ENCODE assay signal across 1 cellular context in genomic region chr1:182200025-182200814, GRCh38.
TF ChIP-seq lines count a peak whose summit lies in the region.

No MANE protein-coding gene starts in this region.

TF ChIP-seq in K562, 482 proteins besides CTCF, POLR2A, EP300 and RAD21 (continued from another document and continues in another):
- TF ChIP-seq MXD1 (CRISPR knock-in tag; IDR thresholded peaks at IDR 0.05; ENCODE audit: borderline replicate concordance, poor library complexity, severe bottlenecking) (no peak), HDAC1 (IDR thresholded peaks at IDR 0.05) (peak in 1 of 2 experiments; percentile 98; a peak in 2 of 4 replicates), HMBOX1 (IDR thresholded peaks at IDR 0.05) (peak; percentile 98), SMAD4 (CRISPR knock-in tag; conservative IDR thresholded peaks at IDR 0.05) (peak; percentile 68), ZNF12 (CRISPR knock-in tag; IDR thresholded peaks at IDR 0.05) (no peak), DDX20 (tag; IDR thresholded peaks at IDR 0.05; ENCODE audit: low read depth) (peak; percentile 48; the same call in 1 of the 2 replicates), FOS (IDR thresholded peaks at IDR 0.05; ENCODE audit: extremely low read depth, insufficient read length) (no peak), ZNF239 (CRISPR knock-in tag; IDR thresholded peaks at IDR 0.05) (no peak), ZNF77 (CRISPR knock-in tag; IDR thresholded peaks at IDR 0.05) (no peak), SMARCE1 (IDR thresholded peaks at IDR 0.05) (peak; percentile 87), ZNF584 (CRISPR knock-in tag; IDR thresholded peaks at IDR 0.05; ENCODE audit: low read depth) (0 out of 2 replicates have a peak, but pooled peaks have one; percentile 46), SETDB1 (IDR thresholded peaks at IDR 0.05; ENCODE audit: low read length) (no peak), CAMTA2 (CRISPR knock-in tag; conservative IDR thresholded peaks at IDR 0.05) (no peak), MGA (IDR thresholded peaks at IDR 0.05) (no peak), CHCHD3 (CRISPR knock-in tag; IDR thresholded peaks at IDR 0.05) (no peak), SMAD1 (IDR thresholded peaks at IDR 0.05; ENCODE audit: low read depth, low read length, partially characterized antibody) (no peak)
- TF ChIP-seq, protein P1, sequence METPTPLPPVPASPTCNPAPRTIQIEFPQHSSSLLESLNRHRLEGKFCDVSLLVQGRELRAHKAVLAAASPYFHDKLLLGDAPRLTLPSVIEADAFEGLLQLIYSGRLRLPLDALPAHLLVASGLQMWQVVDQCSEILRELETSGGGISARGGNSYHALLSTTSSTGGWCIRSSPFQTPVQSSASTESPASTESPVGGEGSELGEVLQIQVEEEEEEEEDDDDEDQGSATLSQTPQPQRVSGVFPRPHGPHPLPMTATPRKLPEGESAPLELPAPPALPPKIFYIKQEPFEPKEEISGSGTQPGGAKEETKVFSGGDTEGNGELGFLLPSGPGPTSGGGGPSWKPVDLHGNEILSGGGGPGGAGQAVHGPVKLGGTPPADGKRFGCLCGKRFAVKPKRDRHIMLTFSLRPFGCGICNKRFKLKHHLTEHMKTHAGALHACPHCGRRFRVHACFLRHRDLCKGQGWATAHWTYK (CRISPR knock-in tag; IDR thresholded peaks at IDR 0.05), result peak; percentile 29; the same call in 1 of the 2 replicates
- TF ChIP-seq, protein P2, sequence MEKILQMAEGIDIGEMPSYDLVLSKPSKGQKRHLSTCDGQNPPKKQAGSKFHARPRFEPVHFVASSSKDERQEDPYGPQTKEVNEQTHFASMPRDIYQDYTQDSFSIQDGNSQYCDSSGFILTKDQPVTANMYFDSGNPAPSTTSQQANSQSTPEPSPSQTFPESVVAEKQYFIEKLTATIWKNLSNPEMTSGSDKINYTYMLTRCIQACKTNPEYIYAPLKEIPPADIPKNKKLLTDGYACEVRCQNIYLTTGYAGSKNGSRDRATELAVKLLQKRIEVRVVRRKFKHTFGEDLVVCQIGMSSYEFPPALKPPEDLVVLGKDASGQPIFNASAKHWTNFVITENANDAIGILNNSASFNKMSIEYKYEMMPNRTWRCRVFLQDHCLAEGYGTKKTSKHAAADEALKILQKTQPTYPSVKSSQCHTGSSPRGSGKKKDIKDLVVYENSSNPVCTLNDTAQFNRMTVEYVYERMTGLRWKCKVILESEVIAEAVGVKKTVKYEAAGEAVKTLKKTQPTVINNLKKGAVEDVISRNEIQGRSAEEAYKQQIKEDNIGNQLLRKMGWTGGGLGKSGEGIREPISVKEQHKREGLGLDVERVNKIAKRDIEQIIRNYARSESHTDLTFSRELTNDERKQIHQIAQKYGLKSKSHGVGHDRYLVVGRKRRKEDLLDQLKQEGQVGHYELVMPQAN (IDR thresholded peaks at IDR 0.05; ENCODE audit: borderline replicate concordance), result no peak
- TF ChIP-seq, protein P3, sequence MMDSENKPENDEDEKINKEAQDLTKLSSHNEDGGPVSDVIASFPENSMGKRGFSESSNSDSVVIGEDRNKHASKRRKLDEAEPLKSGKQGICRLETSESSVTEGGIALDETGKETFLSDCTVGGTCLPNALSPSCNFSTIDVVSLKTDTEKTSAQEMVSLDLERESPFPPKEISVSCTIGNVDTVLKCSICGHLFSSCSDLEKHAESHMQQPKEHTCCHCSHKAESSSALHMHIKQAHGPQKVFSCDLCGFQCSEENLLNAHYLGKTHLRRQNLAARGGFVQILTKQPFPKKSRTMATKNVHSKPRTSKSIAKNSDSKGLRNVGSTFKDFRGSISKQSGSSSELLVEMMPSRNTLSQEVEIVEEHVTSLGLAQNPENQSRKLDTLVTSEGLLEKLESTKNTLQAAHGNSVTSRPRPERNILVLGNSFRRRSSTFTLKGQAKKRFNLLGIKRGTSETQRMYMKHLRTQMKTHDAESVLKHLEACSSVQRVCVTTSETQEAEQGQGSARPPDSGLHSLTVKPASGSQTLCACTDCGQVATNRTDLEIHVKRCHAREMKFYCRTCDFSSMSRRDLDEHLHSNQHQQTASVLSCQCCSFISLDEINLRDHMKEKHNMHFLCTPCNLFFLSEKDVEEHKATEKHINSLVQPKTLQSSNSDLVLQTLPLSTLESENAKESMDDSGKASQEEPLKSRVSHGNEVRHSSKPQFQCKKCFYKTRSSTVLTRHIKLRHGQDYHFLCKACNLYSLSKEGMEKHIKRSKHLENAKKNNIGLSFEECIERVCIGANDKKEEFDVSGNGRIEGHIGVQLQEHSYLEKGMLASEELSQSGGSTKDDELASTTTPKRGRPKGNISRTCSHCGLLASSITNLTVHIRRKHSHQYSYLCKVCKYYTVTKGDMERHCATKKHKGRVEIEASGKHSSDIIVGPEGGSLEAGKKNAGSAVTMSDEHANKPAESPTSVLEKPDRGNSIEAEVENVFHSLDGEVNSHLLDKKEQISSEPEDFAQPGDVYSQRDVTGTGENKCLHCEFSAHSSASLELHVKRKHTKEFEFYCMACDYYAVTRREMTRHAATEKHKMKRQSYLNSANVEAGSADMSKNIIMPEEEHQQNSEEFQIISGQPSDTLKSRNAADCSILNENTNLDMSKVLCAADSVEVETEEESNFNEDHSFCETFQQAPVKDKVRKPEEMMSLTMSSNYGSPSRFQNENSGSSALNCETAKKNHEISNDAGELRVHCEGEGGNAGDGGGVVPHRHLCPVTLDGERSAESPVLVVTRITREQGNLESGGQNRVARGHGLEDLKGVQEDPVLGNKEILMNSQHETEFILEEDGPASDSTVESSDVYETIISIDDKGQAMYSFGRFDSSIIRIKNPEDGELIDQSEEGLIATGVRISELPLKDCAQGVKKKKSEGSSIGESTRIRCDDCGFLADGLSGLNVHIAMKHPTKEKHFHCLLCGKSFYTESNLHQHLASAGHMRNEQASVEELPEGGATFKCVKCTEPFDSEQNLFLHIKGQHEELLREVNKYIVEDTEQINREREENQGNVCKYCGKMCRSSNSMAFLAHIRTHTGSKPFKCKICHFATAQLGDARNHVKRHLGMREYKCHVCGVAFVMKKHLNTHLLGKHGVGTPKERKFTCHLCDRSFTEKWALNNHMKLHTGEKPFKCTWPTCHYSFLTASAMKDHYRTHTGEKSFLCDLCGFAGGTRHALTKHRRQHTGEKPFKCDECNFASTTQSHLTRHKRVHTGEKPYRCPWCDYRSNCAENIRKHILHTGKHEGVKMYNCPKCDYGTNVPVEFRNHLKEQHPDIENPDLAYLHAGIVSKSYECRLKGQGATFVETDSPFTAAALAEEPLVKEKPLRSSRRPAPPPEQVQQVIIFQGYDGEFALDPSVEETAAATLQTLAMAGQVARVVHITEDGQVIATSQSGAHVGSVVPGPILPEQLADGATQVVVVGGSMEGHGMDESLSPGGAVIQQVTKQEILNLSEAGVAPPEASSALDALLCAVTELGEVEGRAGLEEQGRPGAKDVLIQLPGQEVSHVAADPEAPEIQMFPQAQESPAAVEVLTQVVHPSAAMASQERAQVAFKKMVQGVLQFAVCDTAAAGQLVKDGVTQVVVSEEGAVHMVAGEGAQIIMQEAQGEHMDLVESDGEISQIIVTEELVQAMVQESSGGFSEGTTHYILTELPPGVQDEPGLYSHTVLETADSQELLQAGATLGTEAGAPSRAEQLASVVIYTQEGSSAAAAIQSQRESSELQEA (IDR thresholded peaks at IDR 0.05; ENCODE audit: low read depth), result no peak
- TF ChIP-seq, protein P4, sequence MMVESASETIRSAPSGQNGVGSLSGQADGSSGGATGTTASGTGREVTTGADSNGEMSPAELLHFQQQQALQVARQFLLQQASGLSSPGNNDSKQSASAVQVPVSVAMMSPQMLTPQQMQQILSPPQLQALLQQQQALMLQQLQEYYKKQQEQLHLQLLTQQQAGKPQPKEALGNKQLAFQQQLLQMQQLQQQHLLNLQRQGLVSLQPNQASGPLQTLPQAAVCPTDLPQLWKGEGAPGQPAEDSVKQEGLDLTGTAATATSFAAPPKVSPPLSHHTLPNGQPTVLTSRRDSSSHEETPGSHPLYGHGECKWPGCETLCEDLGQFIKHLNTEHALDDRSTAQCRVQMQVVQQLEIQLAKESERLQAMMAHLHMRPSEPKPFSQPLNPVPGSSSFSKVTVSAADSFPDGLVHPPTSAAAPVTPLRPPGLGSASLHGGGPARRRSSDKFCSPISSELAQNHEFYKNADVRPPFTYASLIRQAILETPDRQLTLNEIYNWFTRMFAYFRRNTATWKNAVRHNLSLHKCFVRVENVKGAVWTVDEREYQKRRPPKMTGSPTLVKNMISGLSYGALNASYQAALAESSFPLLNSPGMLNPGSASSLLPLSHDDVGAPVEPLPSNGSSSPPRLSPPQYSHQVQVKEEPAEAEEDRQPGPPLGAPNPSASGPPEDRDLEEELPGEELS (CRISPR knock-in tag; IDR thresholded peaks at IDR 0.05; ENCODE audit: borderline replicate concordance), result no peak
- TF ChIP-seq, protein P5, sequence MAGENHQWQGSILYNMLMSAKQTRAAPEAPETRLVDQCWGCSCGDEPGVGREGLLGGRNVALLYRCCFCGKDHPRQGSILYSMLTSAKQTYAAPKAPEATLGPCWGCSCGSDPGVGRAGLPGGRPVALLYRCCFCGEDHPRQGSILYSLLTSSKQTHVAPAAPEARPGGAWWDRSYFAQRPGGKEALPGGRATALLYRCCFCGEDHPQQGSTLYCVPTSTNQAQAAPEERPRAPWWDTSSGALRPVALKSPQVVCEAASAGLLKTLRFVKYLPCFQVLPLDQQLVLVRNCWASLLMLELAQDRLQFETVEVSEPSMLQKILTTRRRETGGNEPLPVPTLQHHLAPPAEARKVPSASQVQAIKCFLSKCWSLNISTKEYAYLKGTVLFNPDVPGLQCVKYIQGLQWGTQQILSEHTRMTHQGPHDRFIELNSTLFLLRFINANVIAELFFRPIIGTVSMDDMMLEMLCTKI (IDR thresholded peaks at IDR 0.05; ENCODE audit: partially characterized antibody), result no peak
